34 cellular contexts compared by ENCODE assay signal in the genomic region with DNA sequence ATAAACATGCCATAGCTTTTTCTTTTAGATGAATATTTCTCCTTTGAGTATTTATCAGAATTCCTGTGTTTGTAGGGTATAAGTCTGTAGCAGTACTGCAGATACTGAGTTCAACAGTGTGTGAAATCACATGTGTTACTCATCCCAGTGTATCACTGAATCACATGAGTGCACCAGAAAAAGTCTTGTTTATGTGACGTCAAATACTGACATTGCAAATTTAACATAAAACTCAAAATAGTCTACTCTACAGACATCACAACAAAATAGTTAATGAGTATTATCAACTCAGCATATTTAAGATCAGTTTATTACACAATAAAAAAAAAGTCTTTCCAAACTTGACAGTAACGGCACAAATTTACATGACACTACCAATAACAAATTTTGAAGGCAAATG.
DNase-seq lines count a peak whose midpoint lies in the region; ATAC-seq, FAIRE-seq and TF ChIP-seq lines count a peak whose summit lies in the region.
"Had no signal": no experiment of that assay in that cellular context is flagged by ENCODE, and none has a peak within 500 bp of the region (broad histone marks: within the 10 kb centered on the region; RNA-seq: fewer than 3 reads in every experiment).

No MANE protein-coding gene starts in this region.

- no peak overlapping the region for H3K27ac ChIP-seq in K562 (ENCODE audit: extremely low read depth, low read depth, low read length)
- H3K27ac ChIP-seq: esophagus squamous epithelium, lower lobe of right lung, prostate gland had no signal

- intact Hi-C loops in K562 (cut with micrococcal nuclease): no loop called here
- intact Hi-C loops in head of caudate nucleus (cut with DNase I): no loop called here

- H3K9me3 ChIP-seq in K562 (replicated peaks; ENCODE audit: control insufficient read depth, insufficient read depth, low read depth, low read length): no peaks in the 10 kb centered on the region
- H3K9me3 ChIP-seq: esophagus squamous epithelium, lower lobe of right lung, prostate gland had no signal

- H3K36me3 ChIP-seq in K562 (ENCODE audit: control insufficient read depth, insufficient read depth, low read length): no peaks in the 10 kb centered on the region
- H3K36me3 ChIP-seq: esophagus squamous epithelium, lower lobe of right lung, prostate gland had no signal

- H3K4me2 ChIP-seq in K562 (ENCODE audit: insufficient read depth, low read length): no peak overlapping the region
- H3K4me2 ChIP-seq: GM23338 had no signal

- POLR2A ChIA-PET in K562 (lab: Yijun Ruan, JAX): no interaction called here

- H3K4me3 ChIP-seq in K562 (no peak overlapping the region), fibroblast of villous mesenchyme (ENCODE audit: low read depth, low read length) (no peak overlapping the region)
- H3K4me3 ChIP-seq: esophagus squamous epithelium, GM23338, lower lobe of right lung, prostate gland had no signal

- H3K9me1 ChIP-seq in K562 (ENCODE audit: control insufficient read depth, insufficient read depth, low read length): no peaks in the 10 kb centered on the region

- no peaks in the 10 kb centered on the region for H3K79me2 ChIP-seq in K562 (ENCODE audit: control insufficient read depth, insufficient read depth, low read length)

- TF ChIP-seq RAD21 in K562 (CRISPR knock-in tag; conservative IDR thresholded peaks at IDR 0.05 in 1 of 2, IDR thresholded peaks at IDR 0.05 in 1 of 2): no peak

- no peak overlapping the region for H2AFZ ChIP-seq in K562 (ENCODE audit: low read depth, low read length)
- H2AFZ ChIP-seq: GM23338 had no signal

- H3K9ac ChIP-seq in K562 (ENCODE audit: insufficient read depth in 1 of 2, low read depth in 2 of 2, low read length in 2 of 2): no peak overlapping the region

- 13% methylated on average over 2 of the region's 2 CpGs for WGBS in K562 (ENCODE audit: insufficient coverage, low coverage, missing lambda C conversion rate)

- TF ChIP-seq CTCF in K562 (IDR thresholded peaks at IDR 0.05 in 2 of 3, conservative IDR thresholded peaks at IDR 0.05 in 1 of 3; ENCODE audit: insufficient read depth in 2 of 3, low read depth in 1 of 3, low read length in 3 of 3) (no peak), fibroblast of villous mesenchyme (IDR thresholded peaks at IDR 0.05; ENCODE audit: insufficient read depth, low read depth, low read length) (no peak)

- no peaks in the 10 kb centered on the region for H3K27me3 ChIP-seq in K562 (ENCODE audit: control insufficient read depth in 2 of 2, insufficient read depth in 2 of 2, low read length in 2 of 2)
- H3K27me3 ChIP-seq: esophagus squamous epithelium had no signal

- in situ Hi-C loops in K562 (cut with MboI): no loop called here

- no peak for TF ChIP-seq EP300 in K562 (IDR thresholded peaks at IDR 0.05; ENCODE audit: low read length)

- DNase-seq in GM03348 (ENCODE audit: low spot score) (peak; percentile 12), K562 (ENCODE audit: extremely low read depth in 1 of 4, low spot score in 3 of 4) (no peak), fibroblast of villous mesenchyme (ENCODE audit: low read depth) (peak; percentile 13), non-pigmented ciliary epithelial cell (ENCODE audit: low read depth) (peak; percentile 22), inferior parietal cortex (ENCODE audit: extremely low spot score) (no peak), HUDEP-2 (lab: John Stamatoyannopoulos, UW; ENCODE audit: unreplicated experiment in 76 of 76) (no peak), head of caudate nucleus (no peak), DMS 273 (lab: John Stamatoyannopoulos, UW; ENCODE audit: unreplicated experiment) (no peak)
- DNase-seq: activated CD4-positive, alpha-beta T cell treated with anti-CD3 and anti-CD28 coated beads, Interleukin-2, amount 50 U/mL, for 1 hour; activated CD4-positive, CD25-positive, alpha-beta regulatory T cell; activated gamma-delta T cell; activated T-cell treated with anti-CD3 and anti-CD28 coated beads, Interleukin-2, amount 50 U/mL, for 4 hours; C1 segment of cervical spinal cord; caudate nucleus; cortex of kidney; endodermal cell; esophagus squamous epithelium; GF-D8; KBM-7; kidney; lower lobe of right lung; MM.1S; naive thymus-derived CD8-positive, alpha-beta T cell; NCI-H1105 treated with DMSO at 0.1 percent for 48 hours; NCI-H2029; NCI-H524; occipital lobe; OCI-M1; stimulated activated CD4-positive, alpha-beta T cell treated with anti-CD3 and anti-CD28 coated beads, Interleukin-15, amount 100 ng/mL, for 24 hours; T-helper 1 cell; trophoblast cell had no signal

- no peak for ATAC-seq in K562
- ATAC-seq: activated T-cell treated with anti-CD3 and anti-CD28 coated beads, Interleukin-2, amount 50 U/mL, for 4 hours; GM23338; lower lobe of right lung; naive thymus-derived CD8-positive, alpha-beta T cell; stimulated activated effector memory CD8-positive, alpha-beta T cell treated with anti-CD3 and anti-CD28 coated beads, Interleukin-12 subunit alpha, Interleukin-12 subunit beta, amount 100 ng/mL, for 72 hours had no signal

- CTCF ChIA-PET in K562 (lab: Yijun Ruan, JAX; ENCODE audit: low intra/inter-chr PET ratio): no interaction called here

- FAIRE-seq in K562 (lab: Jason Lieb, UNC): no peak
- FAIRE-seq: kidney had no signal

- no peaks in the 10 kb centered on the region for H4K20me1 ChIP-seq in K562 (replicated peaks; ENCODE audit: control insufficient read depth, insufficient read depth, low read length)

- BruUV-seq in K562 (replicated peaks; lab: Mats Ljungman, UMichigan): no TSS peak

- no peak for TF ChIP-seq POLR2A in K562 (conservative IDR thresholded peaks at IDR 0.05)

- no peaks in the 10 kb centered on the region for H3K4me1 ChIP-seq in K562 (replicated peaks in 1 of 2; ENCODE audit: control insufficient read depth in 2 of 2, insufficient read depth in 2 of 2, low read length in 2 of 2)
- H3K4me1 ChIP-seq: esophagus squamous epithelium, lower lobe of right lung, prostate gland had no signal

TF ChIP-seq in K562, 482 proteins besides CTCF, POLR2A, EP300 and RAD21:
- peak; percentile 77 for TF ChIP-seq ZNF316 (IDR thresholded peaks at IDR 0.05)
- TF ChIP-seq GTF2E2 (tag; IDR thresholded peaks at IDR 0.05): no peak
- 0 out of 2 replicates have a peak, but pooled peaks have one; percentile 28 for TF ChIP-seq MAFG (tag; conservative IDR thresholded peaks at IDR 0.05)
- TF ChIP-seq, protein P1, sequence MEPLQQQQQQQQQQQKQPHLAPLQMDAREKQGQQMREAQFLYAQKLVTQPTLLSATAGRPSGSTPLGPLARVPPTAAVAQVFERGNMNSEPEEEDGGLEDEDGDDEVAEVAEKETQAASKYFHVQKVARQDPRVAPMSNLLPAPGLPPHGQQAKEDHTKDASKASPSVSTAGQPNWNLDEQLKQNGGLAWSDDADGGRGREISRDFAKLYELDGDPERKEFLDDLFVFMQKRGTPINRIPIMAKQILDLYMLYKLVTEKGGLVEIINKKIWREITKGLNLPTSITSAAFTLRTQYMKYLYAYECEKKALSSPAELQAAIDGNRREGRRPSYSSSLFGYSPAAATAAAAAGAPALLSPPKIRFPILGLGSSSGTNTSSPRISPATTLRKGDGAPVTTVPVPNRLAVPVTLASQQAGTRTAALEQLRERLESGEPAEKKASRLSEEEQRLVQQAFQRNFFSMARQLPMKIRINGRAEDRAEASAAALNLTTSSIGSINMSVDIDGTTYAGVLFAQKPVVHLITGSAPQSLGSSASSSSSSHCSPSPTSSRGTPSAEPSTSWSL (CRISPR knock-in tag; IDR thresholded peaks at IDR 0.05; ENCODE audit: borderline replicate concordance): no peak
- TF ChIP-seq HIVEP1 (CRISPR knock-in tag; IDR thresholded peaks at IDR 0.05): no peak
- TF ChIP-seq, protein P2, sequence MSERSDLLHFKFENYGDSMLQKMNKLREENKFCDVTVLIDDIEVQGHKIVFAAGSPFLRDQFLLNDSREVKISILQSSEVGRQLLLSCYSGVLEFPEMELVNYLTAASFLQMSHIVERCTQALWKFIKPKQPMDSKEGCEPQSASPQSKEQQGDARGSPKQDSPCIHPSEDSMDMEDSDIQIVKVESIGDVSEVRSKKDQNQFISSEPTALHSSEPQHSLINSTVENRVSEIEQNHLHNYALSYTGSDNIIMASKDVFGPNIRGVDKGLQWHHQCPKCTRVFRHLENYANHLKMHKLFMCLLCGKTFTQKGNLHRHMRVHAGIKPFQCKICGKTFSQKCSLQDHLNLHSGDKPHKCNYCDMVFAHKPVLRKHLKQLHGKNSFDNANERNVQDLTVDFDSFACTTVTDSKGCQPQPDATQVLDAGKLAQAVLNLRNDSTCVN (CRISPR knock-in tag; IDR thresholded peaks at IDR 0.05): no peak
- TF ChIP-seq C11orf30 (IDR thresholded peaks at IDR 0.05; ENCODE audit: low read depth): peak; percentile 58

Comparison
In these comparisons a context has a peak if more than half of its experiments do, and no peak if none do; other contexts are left out.
1. DNase-seq: peak in GM03348 (single experiment), fibroblast of villous mesenchyme (single experiment) and non-pigmented ciliary epithelial cell (single experiment); none in K562 (0 of 4), inferior parietal cortex (single experiment), HUDEP-2 (0 of 76), head of caudate nucleus (0 of 42) and DMS 273 (single experiment).